32 cellular contexts compared by ENCODE assay signal in the genomic region with DNA sequence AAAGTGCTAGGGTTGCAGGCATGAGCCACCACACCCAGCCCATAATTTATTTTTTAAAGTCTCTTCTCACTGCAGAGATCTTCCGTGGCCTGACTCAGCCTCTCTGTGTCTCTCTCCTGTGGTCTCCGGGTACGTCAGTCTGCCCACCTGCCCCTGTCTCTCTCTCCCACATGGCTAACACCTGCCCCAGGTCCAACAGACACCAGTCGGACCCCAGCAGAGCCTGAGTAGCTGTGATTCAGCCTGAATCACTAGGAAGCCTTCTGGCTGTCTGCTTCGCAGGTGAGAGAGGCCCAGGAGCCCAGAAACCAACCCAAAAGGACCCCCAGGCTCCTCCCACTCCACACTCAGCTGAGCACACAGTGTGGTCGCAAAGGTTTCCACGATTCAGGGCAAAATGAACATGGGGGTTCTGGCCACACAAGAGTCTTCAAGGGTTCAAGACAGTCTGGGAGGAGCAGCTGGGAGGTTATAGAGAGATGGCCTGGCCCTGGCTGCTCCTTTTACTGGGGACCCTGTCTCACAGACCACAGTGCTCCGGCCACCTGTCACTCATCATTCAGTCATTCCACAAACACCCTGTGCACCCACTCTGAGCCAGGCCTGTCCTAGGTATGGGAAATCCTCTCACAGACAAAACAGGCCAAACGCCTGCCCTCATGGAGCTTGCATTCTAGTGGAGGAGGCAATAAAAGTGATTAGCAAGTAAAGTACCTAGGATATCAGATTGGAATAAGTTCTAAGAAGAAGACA. TPM values are rescaled to one million over a fixed set of nuclear protein-coding genes. Genes with fewer than 3 reads are reported as not detected.
"Had no signal": no experiment of that assay in that cellular context is flagged by ENCODE, and none has a peak within 500 bp of the region (broad histone marks: within the 10 kb centered on the region; RNA-seq: fewer than 3 reads in every experiment).

No MANE protein-coding gene starts in this region.

- H3K9ac ChIP-seq: neural progenitor cell had no signal

- H2AFZ ChIP-seq: neural progenitor cell had no signal

- H3K9me3 ChIP-seq: left ventricle myocardium inferior, lower lobe of right lung, mucosa of descending colon, prostate gland, sigmoid colon, spleen, thoracic aorta, tibial nerve, upper lobe of left lung, uterus had no signal

- H3K4me2 ChIP-seq: neural progenitor cell had no signal

- H3K4me1 ChIP-seq: left ventricle myocardium inferior, lower lobe of right lung, neural progenitor cell, prostate gland, sigmoid colon, tibial nerve, upper lobe of left lung, uterus had no signal

- H3K9me3 Mint-ChIP-seq: endodermal cell; naive thymus-derived CD4-positive, alpha-beta T cell; nephron; neural progenitor cell; stimulated activated naive CD8-positive, alpha-beta T cell treated with anti-CD3 and anti-CD28 coated beads, Interleukin-15, Interleukin-2, amounts not matched to agents 100 ng/mL and 50 ng/mL, for 24 hours had no signal

- H3K4me3 Mint-ChIP-seq: endodermal cell; naive thymus-derived CD4-positive, alpha-beta T cell; nephron; neural progenitor cell; stimulated activated memory B cell treated with anti-CD40 and anti-IgM and Interleukin-4, amounts not matched to agents 10 μg/mL and 1 μg/mL and 100 μg/mL, for 72 hours; stimulated activated naive CD8-positive, alpha-beta T cell treated with anti-CD3 and anti-CD28 coated beads, Interleukin-15, Interleukin-2, amounts not matched to agents 100 ng/mL and 50 ng/mL, for 24 hours had no signal

- FAIRE-seq: colon, frontal cortex had no signal

- DNase-seq: caudate nucleus; effector CD8-positive, alpha-beta T cell; endodermal cell; head of caudate nucleus; left colon; left ventricle myocardium inferior; lower lobe of right lung; mucosa of descending colon; naive thymus-derived CD4-positive, alpha-beta T cell; nucleus accumbens; right cardiac atrium; sigmoid colon; spleen; stimulated activated CD4-positive, alpha-beta T cell treated with anti-CD3 and anti-CD28 coated beads, Interleukin-4, amount 100 ng/mL, for 4 hours; upper lobe of left lung; uterus had no signal

- H3K4me1 Mint-ChIP-seq: endodermal cell, nephron, neural progenitor cell had no signal

- H3K36me3 ChIP-seq: left ventricle myocardium inferior, lower lobe of right lung, neural progenitor cell, prostate gland, sigmoid colon, spleen, thoracic aorta, tibial nerve, upper lobe of left lung, uterus had no signal

- H3K27ac ChIP-seq: epithelial cell of prostate, left ventricle myocardium inferior, lower lobe of right lung, neural progenitor cell, prostate gland, sigmoid colon, skin epidermis, spleen, thoracic aorta, tibial nerve, upper lobe of left lung, uterus had no signal

- H3K4me3 ChIP-seq: left ventricle myocardium inferior, lower lobe of right lung, mucosa of descending colon, neural progenitor cell, prostate gland, sigmoid colon, skin epidermis, spleen, thoracic aorta, tibial nerve, upper lobe of left lung, uterus had no signal

- H3K27me3 ChIP-seq: neural progenitor cell, sigmoid colon, spleen, tibial nerve, upper lobe of left lung, uterus had no signal

- H3K36me3 Mint-ChIP-seq: neural progenitor cell; stimulated activated memory B cell treated with anti-CD40 and anti-IgM and Interleukin-4, amounts not matched to agents 10 μg/mL and 1 μg/mL and 100 μg/mL, for 72 hours had no signal

- H3K27ac Mint-ChIP-seq: endodermal cell; naive thymus-derived CD4-positive, alpha-beta T cell; nephron; neural progenitor cell; stimulated activated memory B cell treated with anti-CD40 and anti-IgM and Interleukin-4, amounts not matched to agents 10 μg/mL and 1 μg/mL and 100 μg/mL, for 72 hours; stimulated activated naive CD8-positive, alpha-beta T cell treated with anti-CD3 and anti-CD28 coated beads, Interleukin-15, Interleukin-2, amounts not matched to agents 100 ng/mL and 50 ng/mL, for 24 hours had no signal

- ATAC-seq: esophagus mucosa; left colon; lower lobe of right lung; mucosa of descending colon; naive thymus-derived CD4-positive, alpha-beta T cell; right cardiac atrium; stimulated activated memory B cell treated with anti-CD40 and anti-IgM and Interleukin-4, amounts not matched to agents 10 μg/mL and 1 μg/mL and 100 μg/mL, for 72 hours had no signal

RNA-seq across cellular contexts. Expression of gene RUFY4, which starts 8.6 kb away (rescaled TPM):
- total RNA-seq: cerebellum, fibroblast of lung, frontal cortex, kidney epithelial cell, left ventricle myocardium inferior, lower lobe of right lung, mucosa of descending colon, osteocyte, right cardiac atrium, tibial nerve had no signal

RNA-seq across cellular contexts. Expression of gene CXCR2, which starts 48.2 kb away (rescaled TPM):
- total RNA-seq: cerebellum, endodermal cell, fibroblast of lung, kidney epithelial cell, osteocyte, sigmoid colon had no signal
